ENCODE assay signal across 8 cellular contexts in the genomic region with DNA sequence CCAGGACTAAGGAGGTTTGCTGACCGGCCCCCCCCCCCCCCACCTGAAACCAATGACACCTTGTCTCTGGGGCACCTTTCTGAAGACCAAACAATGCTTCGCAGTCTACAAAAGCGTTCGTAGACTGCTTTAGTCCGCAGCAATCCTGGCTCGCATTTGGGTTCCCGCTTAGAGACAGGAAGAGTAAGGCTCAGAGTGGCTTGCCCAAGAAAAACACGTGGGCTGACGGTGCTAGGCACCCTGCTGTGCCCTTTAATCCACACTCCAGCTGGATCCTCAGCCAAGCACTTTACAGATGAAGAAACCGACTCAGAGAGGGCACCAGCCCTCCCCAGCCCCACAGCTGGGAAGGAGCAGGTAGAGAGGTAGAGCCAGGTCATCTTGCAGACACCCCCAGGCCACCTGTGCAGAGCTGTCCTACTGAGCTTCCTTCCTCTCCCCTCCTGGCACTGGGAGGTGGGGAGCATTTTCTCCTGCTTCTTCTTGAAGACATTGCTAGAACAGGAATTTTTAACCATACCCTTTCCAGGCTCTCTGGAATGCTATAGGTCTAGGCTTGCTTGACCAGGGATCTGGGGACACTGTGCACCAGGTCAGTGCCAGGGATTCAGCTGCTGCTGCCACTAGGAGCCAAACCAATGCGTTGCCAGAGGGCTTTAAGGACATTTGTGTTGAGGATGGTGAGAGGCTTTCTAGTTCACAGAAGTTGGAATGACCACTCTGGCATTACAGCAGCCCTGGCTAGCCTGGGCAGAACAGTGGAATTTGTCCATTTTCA. TPM values are rescaled to one million over a fixed set of nuclear protein-coding genes. Genes with fewer than 3 reads are reported as not detected.
A peak's percentile ranks its signal among the peaks of the same experiment; 100 is the strongest.
DNase-seq lines count a peak whose midpoint lies in the region; ATAC-seq and TF ChIP-seq lines count a peak whose summit lies in the region.

No MANE protein-coding gene starts in this region.

- H3K36me3 ChIP-seq in MM.1S (replicated peaks; ENCODE audit: insufficient read depth, low read length) = no peaks in the 10 kb centered on the region
- H3K36me3 ChIP-seq in lower lobe of right lung = peaks cover 3% of the 10 kb centered on the region
- no peaks in the 10 kb centered on the region for H3K36me3 ChIP-seq in vagina

- peak overlapping the region in 2 of 5 experiments; percentile 53 to 66 for H3K27ac Mint-ChIP-seq in brain

- H3K79me2 ChIP-seq in MM.1S (ENCODE audit: low read length) = peaks cover 10% of the 10 kb centered on the region

- H3F3A ChIP-seq in MM.1S (ENCODE audit: insufficient read depth, low read length) = peaks cover 14% of the 10 kb centered on the region

- H3K4me1 Mint-ChIP-seq in brain = peaks cover 16% of the 10 kb centered on the region

- H3K27me3 ChIP-seq in MM.1S (replicated peaks; ENCODE audit: insufficient read depth, low read length) (no peaks in the 10 kb centered on the region), lower lobe of right lung (ENCODE audit: low read depth) (peaks cover 11% of the 10 kb centered on the region), vagina (no peaks in the 10 kb centered on the region)

- peaks cover 0 to 9% (median 5%) of the 10 kb centered on the region in 5 experiments for H3K9me3 Mint-ChIP-seq in brain

- H3K27ac ChIP-seq in MM.1S (ENCODE audit: low read length) (peak overlapping the region; percentile 65; the same call in 1 of the 2 replicates), lower lobe of right lung (peak overlapping the region; percentile 73), vagina (peak overlapping the region; percentile 49)

- TF ChIP-seq CTCF in MM.1S (IDR thresholded peaks at IDR 0.05; ENCODE audit: low read length) = no peak
- no peak for TF ChIP-seq CTCF in brain (conservative IDR thresholded peaks at IDR 0.05)
- TF ChIP-seq CTCF in lower lobe of right lung (IDR thresholded peaks at IDR 0.05) = no peak
- no peak for TF ChIP-seq CTCF in vagina (IDR thresholded peaks at IDR 0.05)
- no peak for TF ChIP-seq CTCF in GM10266 (IDR thresholded peaks at IDR 0.05; ENCODE audit: control insufficient read depth, insufficient read depth, low read depth, missing control alignments)

- DNase-seq in CD1c-positive myeloid dendritic cell (ENCODE audit: extremely low spot score) (peak; percentile 44), MM.1S (no peak), lower lobe of right lung (peak; percentile 73), vagina (ENCODE audit: extremely low spot score in 2 of 2) (no peak), GM10266 (ENCODE audit: extremely low spot score) (no peak), T1000 (lab: John Stamatoyannopoulos, UW) (no peak)

- ATAC-seq in lower lobe of right lung (peak; percentile 10 to 26), HG03135 (IDR thresholded peaks at IDR 0.05; ENCODE audit: unreplicated experiment) (no peak)

- H3K4me1 ChIP-seq in MM.1S (ENCODE audit: low read length) (peaks cover 11% of the 10 kb centered on the region; the same call in 1 of the 2 replicates), lower lobe of right lung (peaks cover 37% of the 10 kb centered on the region), vagina (peaks cover 23% of the 10 kb centered on the region)

- no peaks in the 10 kb centered on the region for H4K20me1 ChIP-seq in MM.1S (ENCODE audit: insufficient read depth, low read length)

- intact Hi-C loops in lower lobe of right lung (cut with DNase I) = no loop called here
- intact Hi-C loops in vagina (cut with DNase I) = loop anchor here (10.0 kb wide), 2 partner anchors 93 to 117 kb away; partner anchors contain the start of gene ZXDC

- H3K4me2 ChIP-seq in MM.1S (ENCODE audit: low read depth, low read length) = peak overlapping the region; percentile 100

- H3K9me2 ChIP-seq in MM.1S (replicated peaks; ENCODE audit: insufficient read depth, low read length) = no peaks in the 10 kb centered on the region

- no peaks in the 10 kb centered on the region for H3K9me3 ChIP-seq in MM.1S (replicated peaks; ENCODE audit: insufficient read depth, low read length)
- no peaks in the 10 kb centered on the region for H3K9me3 ChIP-seq in lower lobe of right lung
- no peaks in the 10 kb centered on the region for H3K9me3 ChIP-seq in vagina

- H3K4me3 ChIP-seq in MM.1S (ENCODE audit: low read length) (peak overlapping the region; percentile 87), lower lobe of right lung (peak overlapping the region; percentile 66), vagina (peak overlapping the region; percentile 64 to 98)

- TF ChIP-seq POLR2A in vagina (IDR thresholded peaks at IDR 0.05) = no peak

- peak overlapping the region; percentile 99 for H2AFZ ChIP-seq in MM.1S (ENCODE audit: low read length)

- no peaks in the 10 kb centered on the region for H3K36me3 Mint-ChIP-seq in brain

- peak overlapping the region; percentile 78; the same call in 1 of the 2 replicates for H3K9ac ChIP-seq in MM.1S (ENCODE audit: low read length)

- peak overlapping the region; percentile 86 to 93 (median 89) for H3K4me3 Mint-ChIP-seq in brain

- H3K27me3 Mint-ChIP-seq in brain = peaks cover 40% of the 10 kb centered on the region

RNA-seq across cellular contexts. Expression of gene KLF15, which starts 1.0 kb away (rescaled TPM):
- 11.0 TPM for polyA plus RNA-seq in brain (ENCODE audit: insufficient read depth, low read depth, low replicate concordance)
- total RNA-seq in lower lobe of right lung = 40.1 TPM
- 25.3 TPM for total RNA-seq in vagina

RNA-seq across cellular contexts. Expression of gene CFAP100, which starts 36.5 kb away (rescaled TPM):
- not detected for polyA plus RNA-seq in brain (ENCODE audit: insufficient read depth, low read depth, low replicate concordance)
- total RNA-seq in lower lobe of right lung (21.5 TPM), vagina (not detected)

Comparison
In these comparisons a context has a peak if more than half of its experiments do, and no peak if none do; other contexts are left out.
1. DNase-seq: peak in CD1c-positive myeloid dendritic cell (single experiment) and lower lobe of right lung (single experiment); none in MM.1S (single experiment), vagina (0 of 2), GM10266 (single experiment) and T1000 (single experiment).
2. RNA of gene CFAP100, which starts 36.5 kb away (total RNA-seq): 21.5 TPM in lower lobe of right lung (single experiment); not detected in vagina (single experiment); every median in the first group is over 10 times any median in the second.
3. Peak in every context shown above with its lines, with median percentiles within 50 percentile points of each other: H3K27ac ChIP-seq and H3K4me3 ChIP-seq.